Comparison of ENCODE assay signal across 8 cellular contexts in genomic region chr3:44509985-44510360, GRCh38. TPM values are rescaled to one million over a fixed set of nuclear protein-coding genes. Genes with fewer than 3 reads are reported as not detected.
DNase-seq lines count a peak whose midpoint lies in the region; ATAC-seq and TF ChIP-seq lines count a peak whose summit lies in the region.

No MANE protein-coding gene starts in this region.

- no peaks in the 10 kb centered on the region for H3K27me3 ChIP-seq in uterus

- intact Hi-C loops in activated naive CD4-positive, alpha-beta T cell treated with anti-CD3 and anti-CD28 coated beads for 36 hours (cut with micrococcal nuclease), result loop anchor here (1.0 kb wide), 3 partner anchors 33 to 251 kb away; partner anchors contain the start of genes KIAA1143, KIF15, TCAIM and ZNF445
- intact Hi-C loops in uterus (cut with DNase I; ENCODE audit: low total_unique reads), result no loop called here

- no peak for TF ChIP-seq POLR2A in uterus (IDR thresholded peaks at IDR 0.05)

- CTCF ChIA-PET in activated naive CD4-positive, alpha-beta T cell treated with anti-CD3 and anti-CD28 coated beads for 36 hours (lab: Charles Lee), result no interaction called here

- peak; percentile 22 for DNase-seq in activated naive CD4-positive, alpha-beta T cell treated with anti-CD3 and anti-CD28 coated beads for 36 hours
- no peak for DNase-seq in activated naive CD4-positive, alpha-beta T cell treated with Interleukin-2 at 50 U/mL for 16 hours
- peak; percentile 1 for DNase-seq in NCI-H748 treated with DMSO at 0.1 percent for 48 hours (lab: John Stamatoyannopoulos, UW)
- no peak for DNase-seq in central memory CD8-positive, alpha-beta T cell (ENCODE audit: low spot score in 2 of 2)
- DNase-seq in medulla oblongata (ENCODE audit: extremely low spot score), result peak; percentile 30
- no peak for DNase-seq in uterus
- DNase-seq in DMS153 (lab: John Stamatoyannopoulos, UW), result no peak

- peak overlapping the region; percentile 92 to 96 for H3K27ac ChIP-seq in uterus

- H3K36me3 ChIP-seq in uterus, result no peaks in the 10 kb centered on the region

- peak overlapping the region; percentile 61 to 92 for H3K4me3 ChIP-seq in uterus

- H3K4me1 ChIP-seq in uterus, result peaks cover 0 to 8% of the 10 kb centered on the region in 2 donors

- peak overlapping the region; percentile 93 for H3K27ac Mint-ChIP-seq in activated naive CD4-positive, alpha-beta T cell treated with anti-CD3 and anti-CD28 coated beads for 36 hours
- peak overlapping the region; percentile 97 for H3K27ac Mint-ChIP-seq in central memory CD8-positive, alpha-beta T cell (ENCODE audit: low read depth)

- H3K9me3 Mint-ChIP-seq in activated naive CD4-positive, alpha-beta T cell treated with anti-CD3 and anti-CD28 coated beads for 36 hours, result peaks cover 10% of the 10 kb centered on the region
- no peaks in the 10 kb centered on the region for H3K9me3 Mint-ChIP-seq in central memory CD8-positive, alpha-beta T cell

- H3K4me3 Mint-ChIP-seq in activated naive CD4-positive, alpha-beta T cell treated with anti-CD3 and anti-CD28 coated beads for 36 hours, result peak overlapping the region; percentile 92
- peak overlapping the region; percentile 95 for H3K4me3 Mint-ChIP-seq in central memory CD8-positive, alpha-beta T cell

- no peak for TF ChIP-seq CTCF in uterus (IDR thresholded peaks at IDR 0.05)

- peaks cover 26% of the 10 kb centered on the region for H3K36me3 Mint-ChIP-seq in activated naive CD4-positive, alpha-beta T cell treated with anti-CD3 and anti-CD28 coated beads for 36 hours (ENCODE audit: low read depth)
- H3K36me3 Mint-ChIP-seq in central memory CD8-positive, alpha-beta T cell (ENCODE audit: insufficient read depth), result peaks cover 7% of the 10 kb centered on the region

- peaks cover 0 to 3% of the 10 kb centered on the region in 2 donors for H3K9me3 ChIP-seq in uterus

- H3K4me1 Mint-ChIP-seq in activated naive CD4-positive, alpha-beta T cell treated with anti-CD3 and anti-CD28 coated beads for 36 hours (ENCODE audit: low read depth), result peaks cover 28% of the 10 kb centered on the region
- peaks cover 51% of the 10 kb centered on the region for H3K4me1 Mint-ChIP-seq in central memory CD8-positive, alpha-beta T cell

- peak; percentile 50 for ATAC-seq in HG02759 (IDR thresholded peaks at IDR 0.05; ENCODE audit: unreplicated experiment)
- ATAC-seq in central memory CD8-positive, alpha-beta T cell (replicated peaks; ENCODE audit: extremely low read depth, poor library complexity, severe bottlenecking), result peak; percentile 36

- no peaks in the 10 kb centered on the region for H3K27me3 Mint-ChIP-seq in activated naive CD4-positive, alpha-beta T cell treated with anti-CD3 and anti-CD28 coated beads for 36 hours (ENCODE audit: low read depth)
- H3K27me3 Mint-ChIP-seq in central memory CD8-positive, alpha-beta T cell, result no peaks in the 10 kb centered on the region

RNA-seq across cellular contexts. Expression of gene ZNF445, which starts 32.5 kb away (rescaled TPM):
- 10 to 100 TPM; 19.0 TPM for total RNA-seq in activated naive CD4-positive, alpha-beta T cell treated with anti-CD3 and anti-CD28 coated beads for 36 hours
- total RNA-seq in uterus, result 10 to 100 TPM in 2 of 4 donors, 1 to 10 TPM in 2; 5.3 to 35.6 (median 19.8) TPM

RNA-seq across cellular contexts. Expression of gene ZKSCAN7, which starts 45.0 kb away (rescaled TPM):
- total RNA-seq in activated naive CD4-positive, alpha-beta T cell treated with anti-CD3 and anti-CD28 coated beads for 36 hours, result 1 to 10 TPM; 1.5 to 1.7 TPM
- 10 to 100 TPM in 1 of 4 donors, 1 to 10 TPM in 3; 2.4 to 20.0 (median 5.6) TPM for total RNA-seq in uterus

Comparison
In these comparisons a context has a peak if more than half of its experiments do, and no peak if none do; other contexts are left out.
1. DNase-seq: peak in activated naive CD4-positive, alpha-beta T cell treated with anti-CD3 and anti-CD28 coated beads for 36 hours (single experiment), NCI-H748 treated with DMSO at 0.1 percent for 48 hours (single experiment) and medulla oblongata (single experiment); none in activated naive CD4-positive, alpha-beta T cell treated with Interleukin-2 at 50 U/mL for 16 hours (single experiment), central memory CD8-positive, alpha-beta T cell (0 of 2), uterus (0 of 2) and DMS153 (single experiment).